27 cellular contexts compared by ENCODE assay signal in genomic region chr7:25395976-25396375, GRCh38.
"Had no signal": no experiment of that assay in that cellular context is flagged by ENCODE, and none has a peak within 500 bp of the region (broad histone marks: within the 10 kb centered on the region; RNA-seq: fewer than 3 reads in every experiment).

No MANE protein-coding gene starts in this region.

- H3K36me3 ChIP-seq: adrenal gland, MG63 had no signal

- DNase-seq: activated CD4-positive, alpha-beta T cell treated with anti-CD3 and anti-CD28 coated beads for 4 hours; activated CD4-positive, alpha-beta T cell treated with anti-CD3 and anti-CD28 coated beads, Interleukin-2, amount 50 U/mL, for 4 hours; activated CD8-positive, alpha-beta memory T cell treated with anti-CD3 and anti-CD28 coated beads, Interleukin-2, amount 50 U/mL, for 48 hours; activated CD8-positive, alpha-beta T cell treated with anti-CD3 and anti-CD28 coated beads, Interleukin-2, amount 10 ng/mL, durations not matched to agents 7 days and 5 days; activated naive CD4-positive, alpha-beta T cell treated with anti-CD3 and anti-CD28 coated beads, Interleukin-2, amount 50 U/mL, for 16 hours; activated naive CD8-positive, alpha-beta T cell treated with anti-CD3 and anti-CD28 coated beads, Interleukin-2, amount 10 ng/mL, durations not matched to agents 7 days and 5 days; activated T-cell treated with anti-CD3 and anti-CD28 coated beads, Interleukin-2, amount 50 U/mL, for 1 hour; adrenal gland; anterior cingulate cortex; MG63; MV-4-11; NCI-H1105; NCI-H1436; NCI-H1694 treated with DMSO at 0.1 percent for 48 hours; NCI-H2029 treated with DMSO at 0.1 percent for 48 hours; NCI-H446; NCI-H524; NCI-H748 treated with DMSO at 0.1 percent for 48 hours; OCI-M1; RPMI8226; T-cell; T-helper 2 cell; T1000 had no signal

- H3K9me3 ChIP-seq: adrenal gland, MG63 had no signal

- H3K27me3 ChIP-seq: adrenal gland had no signal

- ATAC-seq: activated CD8-positive, alpha-beta T cell treated with anti-CD3 and anti-CD28 coated beads, Interleukin-2, amount 10 ng/mL, durations not matched to agents 7 days and 5 days; Panc1; Right ventricle myocardium inferior; T-cell had no signal

- H3K4me3 ChIP-seq: adrenal gland, MG63, SK-N-MC had no signal

- FAIRE-seq: TTC549 had no signal

- H3K27ac ChIP-seq: adrenal gland, SK-N-MC had no signal
